ENCODE assay signal across 1 cellular context in the genomic region with DNA sequence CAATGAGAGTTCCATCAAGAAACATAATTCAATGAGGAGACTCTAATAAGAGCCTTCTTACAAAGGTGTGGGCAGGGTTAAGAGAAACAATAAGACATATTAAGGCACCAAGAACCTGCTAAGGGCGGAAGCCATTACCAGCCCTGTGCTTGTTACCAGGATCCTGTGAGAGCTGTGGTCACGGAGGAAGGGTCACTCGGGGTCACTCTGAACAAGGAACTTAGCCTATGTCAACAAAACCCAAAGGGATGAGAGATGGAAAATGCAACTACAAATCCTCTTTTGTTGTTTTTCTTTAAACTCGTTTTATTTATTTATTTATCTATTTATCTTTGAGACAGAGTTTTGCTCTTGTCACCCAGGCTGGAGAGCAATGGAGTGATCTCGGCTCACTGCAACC.
TF ChIP-seq lines count a peak whose summit lies in the region.

No MANE protein-coding gene starts in this region.

TF ChIP-seq in HepG2, 621 proteins besides CTCF, POLR2A, EP300 and RAD21 (continued from another document):
- no peak for TF ChIP-seq CHD2 (IDR thresholded peaks at IDR 0.05; ENCODE audit: low read depth, low read length)
- TF ChIP-seq ZNF143 (CRISPR knock-in tag; IDR thresholded peaks at IDR 0.05), result no peak
- no peak for TF ChIP-seq TRIM22 (IDR thresholded peaks at IDR 0.05)
- TF ChIP-seq ZC3H4 (CRISPR knock-in tag; IDR thresholded peaks at IDR 0.05; ENCODE audit: borderline replicate concordance), result no peak
- no peak for TF ChIP-seq RBAK (CRISPR knock-in tag; IDR thresholded peaks at IDR 0.05)
- no peak for TF ChIP-seq SNAPC5 (CRISPR knock-in tag; IDR thresholded peaks at IDR 0.05; ENCODE audit: borderline replicate concordance)
- TF ChIP-seq, protein P1, sequence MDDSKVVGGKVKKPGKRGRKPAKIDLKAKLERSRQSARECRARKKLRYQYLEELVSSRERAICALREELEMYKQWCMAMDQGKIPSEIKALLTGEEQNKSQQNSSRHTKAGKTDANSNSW (CRISPR knock-in tag; IDR thresholded peaks at IDR 0.05; ENCODE audit: borderline replicate concordance), result no peak
